Comparison of ENCODE assay signal across 1 cellular context in genomic region chr5:4549351-4549750, GRCh38.
TF ChIP-seq lines count a peak whose summit lies in the region.

No MANE protein-coding gene starts in this region.

TF ChIP-seq in GM23338, 12 proteins besides CTCF, POLR2A, EP300 and RAD21 (continued from another document):
- no peak for TF ChIP-seq ZNF462 (CRISPR knock-in tag; IDR thresholded peaks at IDR 0.05)
- TF ChIP-seq ZNF114 (CRISPR knock-in tag; IDR thresholded peaks at IDR 0.05) = no peak
- no peak for TF ChIP-seq NANOG (IDR thresholded peaks at IDR 0.05; ENCODE audit: borderline replicate concordance)
- no peak for TF ChIP-seq REST (IDR thresholded peaks at IDR 0.05; ENCODE audit: unreplicated experiment)
- no peak for TF ChIP-seq ETS1 (IDR thresholded peaks at IDR 0.05)
- TF ChIP-seq EZH2phosphoT487 (IDR thresholded peaks at IDR 0.05; ENCODE audit: unreplicated experiment) = no peak
- no peak for TF ChIP-seq POLR2AphosphoS5 (IDR thresholded peaks at IDR 0.05; ENCODE audit: low read depth)
- no peak for TF ChIP-seq STAT1 (IDR thresholded peaks at IDR 0.05; ENCODE audit: unreplicated experiment)
- TF ChIP-seq ZNF331 (CRISPR knock-in tag; IDR thresholded peaks at IDR 0.05; ENCODE audit: low read depth) = no peak
